ENCODE assay signal across 8 cellular contexts in genomic region chr4:120922390-120923200, GRCh38. TPM values are rescaled to one million over a fixed set of nuclear protein-coding genes. Genes with fewer than 3 reads are reported as not detected.
DNase-seq lines count a peak whose midpoint lies in the region; ATAC-seq and TF ChIP-seq lines count a peak whose summit lies in the region.

PRDM5 (minus strand) TSS chr4:120922726; CDS start chr4:120922608, 118 bp downstream.

- H3K18ac ChIP-seq in mesendoderm (ENCODE audit: low read length), result peak within 1 kb of the TSS; percentile 91

- no peaks in the 10 kb centered on the region for H3K36me3 ChIP-seq in mesendoderm (ENCODE audit: control insufficient read depth, insufficient read depth, low read length)

- peaks cover 4% of the 10 kb centered on the region for H3K4me1 Mint-ChIP-seq in stimulated activated memory B cell treated with anti-CD40 and anti-IgM and Interleukin-4, amounts not matched to agents 10 μg/mL and 1 μg/mL and 100 μg/mL, for 72 hours

- peak; percentile 26 for TF ChIP-seq CTCF in epithelial cell of proximal tubule (conservative IDR thresholded peaks at IDR 0.05; ENCODE audit: low read depth, low read length)

- peak within 1 kb of the TSS; percentile 28 for H4K8ac ChIP-seq in mesendoderm (ENCODE audit: low read depth, low read length)

- H3K79me1 ChIP-seq in mesendoderm (ENCODE audit: low read length), result no peaks in the 10 kb centered on the region

- H3K4me3 Mint-ChIP-seq in stimulated activated memory B cell treated with anti-CD40 and anti-IgM and Interleukin-4, amounts not matched to agents 10 μg/mL and 1 μg/mL and 100 μg/mL, for 72 hours, result peak within 1 kb of the TSS; percentile 24

- DNase-seq in D341Med (ENCODE audit: low spot score), result peak; percentile 78
- no peak for DNase-seq in Jurkat, Clone E6-1 (ENCODE audit: low read depth, low spot score)
- DNase-seq in activated CD8-positive, alpha-beta memory T cell treated with anti-CD3 and anti-CD28 coated beads, Interleukin-2, amount 50 U/mL, for 48 hours, result peak; percentile 70
- no peak for DNase-seq in epithelial cell of proximal tubule (ENCODE audit: low read depth)
- peak; percentile 76 for DNase-seq in mesendoderm
- DNase-seq in NCI-H2171 treated with DMSO at 0.1 percent for 48 hours (lab: John Stamatoyannopoulos, UW), result no peak

- H3K4me1 ChIP-seq in mesendoderm (ENCODE audit: control insufficient read depth, low read depth, low read length), result peaks cover 6% of the 10 kb centered on the region

- H3K36me3 Mint-ChIP-seq in stimulated activated memory B cell treated with anti-CD40 and anti-IgM and Interleukin-4, amounts not matched to agents 10 μg/mL and 1 μg/mL and 100 μg/mL, for 72 hours, result no peaks in the 10 kb centered on the region

- peak within 1 kb of the TSS; percentile 90 for H3K27ac ChIP-seq in mesendoderm (ENCODE audit: low read depth, low read length)

- peak within 1 kb of the TSS; percentile 84 for H3K9ac ChIP-seq in mesendoderm (ENCODE audit: low read length)

- peak within 1 kb of the TSS; percentile 69 for H2BK5ac ChIP-seq in mesendoderm (ENCODE audit: low read length)

- H3K4ac ChIP-seq in mesendoderm (ENCODE audit: low read depth, low read length), result peak within 1 kb of the TSS; percentile 92

- H4K5ac ChIP-seq in mesendoderm (ENCODE audit: low read length), result no peak within 1 kb of the TSS

- H3K23ac ChIP-seq in mesendoderm (ENCODE audit: low read length), result peak within 1 kb of the TSS; percentile 75

- no peaks in the 10 kb centered on the region for H3K9me3 Mint-ChIP-seq in stimulated activated memory B cell treated with anti-CD40 and anti-IgM and Interleukin-4, amounts not matched to agents 10 μg/mL and 1 μg/mL and 100 μg/mL, for 72 hours

- H2BK15ac ChIP-seq in mesendoderm (replicated peaks; ENCODE audit: low read depth), result no peak within 1 kb of the TSS

- H3K4me2 ChIP-seq in mesendoderm (ENCODE audit: low read length), result peak within 1 kb of the TSS; percentile 61

- peak within 1 kb of the TSS; percentile 97 for H3K56ac ChIP-seq in mesendoderm (ENCODE audit: low read length)

- no peak within 1 kb of the TSS for H2AK5ac ChIP-seq in mesendoderm (ENCODE audit: low read length)

- peak within 1 kb of the TSS; percentile 24 for H3K4me3 ChIP-seq in Jurkat, Clone E6-1 (ENCODE audit: low read length)
- H3K4me3 ChIP-seq in epithelial cell of proximal tubule (ENCODE audit: low read depth, low read length) (peak within 1 kb of the TSS; percentile 76), mesendoderm (ENCODE audit: low read length) (peak within 1 kb of the TSS; percentile 71)

- H3K27me3 ChIP-seq in mesendoderm (ENCODE audit: insufficient read depth, low read length, poor library complexity), result no peaks in the 10 kb centered on the region

- no peaks in the 10 kb centered on the region for H3K79me2 ChIP-seq in mesendoderm (ENCODE audit: control insufficient read depth, insufficient read depth, low read length)

- peaks cover 24% of the 10 kb centered on the region for H3K27me3 Mint-ChIP-seq in stimulated activated memory B cell treated with anti-CD40 and anti-IgM and Interleukin-4, amounts not matched to agents 10 μg/mL and 1 μg/mL and 100 μg/mL, for 72 hours

- no peak within 1 kb of the TSS for H3K27ac Mint-ChIP-seq in stimulated activated memory B cell treated with anti-CD40 and anti-IgM and Interleukin-4, amounts not matched to agents 10 μg/mL and 1 μg/mL and 100 μg/mL, for 72 hours

- ATAC-seq in stimulated activated memory B cell treated with anti-CD40 and anti-IgM and Interleukin-4, amounts not matched to agents 10 μg/mL and 1 μg/mL and 100 μg/mL, for 72 hours, result peak; percentile 7
- ATAC-seq in GM21423 (IDR thresholded peaks at IDR 0.05; ENCODE audit: unreplicated experiment), result no peak

- no CpG with 5 or more reads among the region's 85 CpGs for WGBS in mesendoderm (ENCODE audit: extremely low coverage, insufficient coverage, low lambda C conversion rate)

- peak within 1 kb of the TSS; percentile 82 for H2BK120ac ChIP-seq in mesendoderm (ENCODE audit: low read depth, low read length)

RNA-seq across cellular contexts. Expression of gene PRDM5, which starts in this region (rescaled TPM):
- 1.0 TPM for polyA plus RNA-seq in Jurkat, Clone E6-1 (2012; ENCODE audit: insufficient read depth, insufficient read length)
- 5.2 and 7.3 TPM in 2 replicates for total RNA-seq in epithelial cell of proximal tubule
- polyA plus RNA-seq in mesendoderm (2013, experiment 1 of 2), result 9.5 TPM
- 9.7 TPM for polyA plus RNA-seq in mesendoderm (2013, experiment 2 of 2)

Comparison
In these comparisons a context has a peak if more than half of its experiments do, and no peak if none do; other contexts are left out.
1. DNase-seq: peak in D341Med (single experiment), activated CD8-positive, alpha-beta memory T cell treated with anti-CD3 and anti-CD28 coated beads, Interleukin-2, amount 50 U/mL, for 48 hours (single experiment) and mesendoderm (single experiment); none in Jurkat, Clone E6-1 (single experiment), epithelial cell of proximal tubule (single experiment) and NCI-H2171 treated with DMSO at 0.1 percent for 48 hours (single experiment).
2. H3K4me3 ChIP-seq: peak in every context shown above with its lines; median percentile 76 in epithelial cell of proximal tubule; 71 in mesendoderm; 24 in Jurkat, Clone E6-1.